ENCODE assay signal across 1 cellular context in the genomic region with DNA sequence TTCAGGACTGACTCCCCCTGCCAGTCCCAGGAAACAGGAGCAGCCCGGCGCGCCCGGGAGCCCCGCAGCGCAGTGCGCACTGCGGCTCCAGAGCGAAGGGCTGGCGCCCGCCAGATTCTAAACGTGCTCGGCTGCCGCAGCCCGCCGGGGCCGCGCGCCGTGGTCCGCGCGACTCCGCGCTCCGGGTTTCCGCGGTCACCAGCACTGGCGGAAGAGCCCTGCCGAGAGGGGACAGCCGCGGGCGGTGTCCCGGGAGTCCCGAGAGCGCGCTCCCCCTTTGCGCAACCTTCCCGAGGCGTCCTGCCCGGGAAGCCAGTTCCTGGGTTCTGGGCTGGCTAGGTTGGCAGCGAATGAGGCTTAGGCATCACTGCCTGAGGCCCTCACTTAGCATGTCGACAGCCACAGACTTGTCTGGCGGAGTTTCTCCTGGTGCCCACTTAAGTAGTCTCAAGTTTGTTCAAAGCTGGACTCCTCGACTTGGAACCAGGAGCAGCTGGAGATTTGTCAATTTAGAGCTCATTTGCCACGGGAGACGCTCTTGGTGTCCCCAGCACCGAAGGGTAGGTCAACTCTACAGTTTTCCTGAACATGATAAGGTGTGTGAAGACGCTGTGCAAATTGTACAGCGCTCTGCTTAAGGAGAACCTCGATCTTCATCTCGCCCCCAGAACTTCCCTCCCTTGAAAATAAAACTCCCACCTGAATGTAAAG.
A peak's percentile ranks its signal among the peaks of the same experiment; 100 is the strongest.
TF ChIP-seq lines count a peak whose summit lies in the region.

No MANE protein-coding gene starts in this region.

TF ChIP-seq in HEK293, 187 proteins besides CTCF, POLR2A, EP300 and RAD21 (continued from another document):
- TF ChIP-seq, protein P1, sequence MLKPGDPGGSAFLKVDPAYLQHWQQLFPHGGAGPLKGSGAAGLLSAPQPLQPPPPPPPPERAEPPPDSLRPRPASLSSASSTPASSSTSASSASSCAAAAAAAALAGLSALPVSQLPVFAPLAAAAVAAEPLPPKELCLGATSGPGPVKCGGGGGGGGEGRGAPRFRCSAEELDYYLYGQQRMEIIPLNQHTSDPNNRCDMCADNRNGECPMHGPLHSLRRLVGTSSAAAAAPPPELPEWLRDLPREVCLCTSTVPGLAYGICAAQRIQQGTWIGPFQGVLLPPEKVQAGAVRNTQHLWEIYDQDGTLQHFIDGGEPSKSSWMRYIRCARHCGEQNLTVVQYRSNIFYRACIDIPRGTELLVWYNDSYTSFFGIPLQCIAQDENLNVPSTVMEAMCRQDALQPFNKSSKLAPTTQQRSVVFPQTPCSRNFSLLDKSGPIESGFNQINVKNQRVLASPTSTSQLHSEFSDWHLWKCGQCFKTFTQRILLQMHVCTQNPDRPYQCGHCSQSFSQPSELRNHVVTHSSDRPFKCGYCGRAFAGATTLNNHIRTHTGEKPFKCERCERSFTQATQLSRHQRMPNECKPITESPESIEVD (tag by site-specific recombination; IDR thresholded peaks at IDR 0.05): no peak
- TF ChIP-seq ZFP37 (tag by site-specific recombination; IDR thresholded peaks at IDR 0.05) (no peak), ZSCAN30 (tag by site-specific recombination; IDR thresholded peaks at IDR 0.05) (peak; percentile 53; the same call in 1 of the 2 replicates), SCRT1 (tag by site-specific recombination; IDR thresholded peaks at IDR 0.05; ENCODE audit: borderline replicate concordance) (no peak), ZNF555 (tag by site-specific recombination; conservative IDR thresholded peaks at IDR 0.05) (no peak)
